In the genomic region with DNA sequence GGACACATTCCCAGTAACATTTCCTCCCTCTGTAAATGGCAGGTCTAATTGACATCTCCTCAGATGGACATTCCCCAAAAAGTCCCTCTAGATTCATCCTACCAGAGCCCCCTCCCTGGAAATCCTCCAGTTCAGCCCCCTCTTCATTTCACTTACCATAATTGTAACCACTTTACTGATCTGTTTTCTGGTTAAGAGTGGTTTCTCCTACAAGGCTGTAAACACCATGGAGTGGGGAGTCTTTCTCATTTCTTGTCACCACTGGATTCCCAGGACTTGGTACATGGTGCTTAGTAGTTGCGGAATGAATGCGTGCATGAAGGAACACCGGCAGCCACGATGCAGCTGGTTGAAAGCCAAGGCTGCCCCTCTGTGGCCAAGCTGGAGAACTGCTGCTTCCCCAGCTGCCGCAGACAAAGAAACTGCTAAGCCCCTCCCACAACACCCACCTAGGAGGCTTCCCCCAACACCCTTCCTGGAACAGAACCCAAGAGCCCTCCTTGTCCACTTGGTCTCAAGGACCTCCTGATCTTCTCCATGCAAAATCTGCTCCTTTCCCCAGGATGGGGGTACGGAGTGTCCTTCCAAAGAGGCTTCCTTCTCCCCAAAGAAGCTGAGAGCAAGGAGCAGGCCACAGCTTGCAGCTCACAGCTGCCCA, we compare ENCODE assay signal across 8 cellular contexts. TPM values are rescaled to one million over a fixed set of nuclear protein-coding genes. Genes with fewer than 3 reads are reported as not detected.
DNase-seq lines count a peak whose midpoint lies in the region; ATAC-seq and TF ChIP-seq lines count a peak whose summit lies in the region.

No MANE protein-coding gene starts in this region.

- peaks cover 19% of the 10 kb centered on the region for H3K4me1 Mint-ChIP-seq in activated T-cell treated with anti-CD3 and anti-CD28 coated beads, Interleukin-2, amount 50 U/mL, for 24 hours (ENCODE audit: low read depth)
- H3K4me1 Mint-ChIP-seq in nephron: peaks cover 21% of the 10 kb centered on the region

- 0 out of 2 replicates have a peak overlapping the region, but pooled peaks have one; percentile 30 for H2AFZ ChIP-seq in PC-3 (ENCODE audit: low read length)

- H3F3A ChIP-seq in PC-3 (ENCODE audit: low read length, unreplicated experiment): no peaks in the 10 kb centered on the region

- DNase-seq in EH (ENCODE audit: low read depth): peak; percentile 86
- peak in 65 of 76 experiments; percentile 3 to 71 (median 45) for DNase-seq in HUDEP-2 (lab: John Stamatoyannopoulos, UW; ENCODE audit: unreplicated experiment in 76 of 76)
- peak; percentile 65 for DNase-seq in PC-3
- peak; percentile 80 for DNase-seq in activated T-cell treated with anti-CD3 and anti-CD28 coated beads, Interleukin-2, amount 50 U/mL, for 24 hours
- peak; percentile 84 for DNase-seq in fibroblast of peridontal ligament (ENCODE audit: extremely low read depth)
- DNase-seq in stimulated activated naive CD4-positive, alpha-beta T cell (lab: John Stamatoyannopoulos, UW): peak; percentile 51 to 73 (median 67)

- BruUV-seq in PC-3 (replicated peaks; lab: Mats Ljungman, UMichigan): no TSS peak

- intact Hi-C loops in PC-3 (cut with micrococcal nuclease): loop anchor here (1.0 kb wide), 1 partner anchor 38 kb away; no protein-coding TSS in a partner anchor

- no peak overlapping the region for H3K4me3 ChIP-seq in PC-3 (ENCODE audit: low read length)

- peaks cover 41% of the 10 kb centered on the region for H3K36me3 Mint-ChIP-seq in activated T-cell treated with anti-CD3 and anti-CD28 coated beads, Interleukin-2, amount 50 U/mL, for 24 hours (ENCODE audit: low read depth)
- H3K36me3 Mint-ChIP-seq in nephron (ENCODE audit: low read depth): peaks cover 55% of the 10 kb centered on the region

- no peak overlapping the region for H3K4me2 ChIP-seq in PC-3 (ENCODE audit: low read length)

- H3K4me3 Mint-ChIP-seq in activated T-cell treated with anti-CD3 and anti-CD28 coated beads, Interleukin-2, amount 50 U/mL, for 24 hours: no peak overlapping the region
- no peak overlapping the region for H3K4me3 Mint-ChIP-seq in nephron

- CTCF ChIA-PET in PC-3 (lab: Charles Lee): interaction anchor here (1.2 kb wide), 1 partner anchor 38 kb away, joined by 22 read pairs; no protein-coding TSS in a partner anchor

- H3K27me3 ChIP-seq in PC-3 (ENCODE audit: low read length): no peaks in the 10 kb centered on the region

- POLR2A ChIA-PET in PC-3 (lab: Charles Lee; ENCODE audit: unreplicated experiment): no interaction called here

- H3K9me3 ChIP-seq in PC-3 (ENCODE audit: low read length): no peaks in the 10 kb centered on the region

- H3K9ac ChIP-seq in PC-3 (ENCODE audit: low read length): no peak overlapping the region

- H3K9me2 ChIP-seq in PC-3 (replicated peaks; ENCODE audit: low read length): no peaks in the 10 kb centered on the region

- peak; percentile 73 for TF ChIP-seq CTCF in PC-3 (conservative IDR thresholded peaks at IDR 0.05; ENCODE audit: low read depth, low read length)
- peak; percentile 83 to 95 (median 92) for TF ChIP-seq CTCF in nephron (IDR thresholded peaks at IDR 0.05; ENCODE audit: unreplicated experiment in 3 of 3)

- H3K27me3 Mint-ChIP-seq in activated T-cell treated with anti-CD3 and anti-CD28 coated beads, Interleukin-2, amount 50 U/mL, for 24 hours: no peaks in the 10 kb centered on the region
- no peaks in the 10 kb centered on the region for H3K27me3 Mint-ChIP-seq in nephron (ENCODE audit: low read depth)

- H3K27ac ChIP-seq in PC-3 (ENCODE audit: low read length): no peak overlapping the region

- H3K4me1 ChIP-seq in PC-3 (ENCODE audit: insufficient read depth, low read length): no peaks in the 10 kb centered on the region

- no peaks in the 10 kb centered on the region for H4K20me1 ChIP-seq in PC-3 (ENCODE audit: low read length)

- ATAC-seq in PC-3 (peak; percentile 72), GM21526 (IDR thresholded peaks at IDR 0.05; ENCODE audit: low FRiP score, unreplicated experiment) (no peak)

- no peaks in the 10 kb centered on the region for H3K36me3 ChIP-seq in PC-3 (ENCODE audit: low read depth, low read length)

- H3K79me2 ChIP-seq in PC-3 (ENCODE audit: low read length): no peaks in the 10 kb centered on the region

- H3K9me3 Mint-ChIP-seq in activated T-cell treated with anti-CD3 and anti-CD28 coated beads, Interleukin-2, amount 50 U/mL, for 24 hours: no peaks in the 10 kb centered on the region
- no peaks in the 10 kb centered on the region for H3K9me3 Mint-ChIP-seq in nephron

- H3K27ac Mint-ChIP-seq in activated T-cell treated with anti-CD3 and anti-CD28 coated beads, Interleukin-2, amount 50 U/mL, for 24 hours: no peak overlapping the region
- H3K27ac Mint-ChIP-seq in nephron: peak overlapping the region; percentile 43 to 84 (median 53)

RNA-seq across cellular contexts. Expression of a gene that starts 18.6 kb away (rescaled TPM):
- total RNA-seq in PC-3 (2014; rRNA removed): 2.7 and 5.4 TPM in 2 replicates

RNA-seq across cellular contexts. Expression of a gene that starts 39.4 kb away (rescaled TPM):
- total RNA-seq in PC-3 (2014; rRNA removed): 14.8 TPM in 2 replicates

RNA-seq across cellular contexts. Expression of a gene that starts 51.2 kb away (rescaled TPM):
- total RNA-seq in PC-3 (2014; rRNA removed): 55.9 and 71.3 TPM in 2 replicates
